21 cellular contexts compared by ENCODE assay signal in the genomic region with DNA sequence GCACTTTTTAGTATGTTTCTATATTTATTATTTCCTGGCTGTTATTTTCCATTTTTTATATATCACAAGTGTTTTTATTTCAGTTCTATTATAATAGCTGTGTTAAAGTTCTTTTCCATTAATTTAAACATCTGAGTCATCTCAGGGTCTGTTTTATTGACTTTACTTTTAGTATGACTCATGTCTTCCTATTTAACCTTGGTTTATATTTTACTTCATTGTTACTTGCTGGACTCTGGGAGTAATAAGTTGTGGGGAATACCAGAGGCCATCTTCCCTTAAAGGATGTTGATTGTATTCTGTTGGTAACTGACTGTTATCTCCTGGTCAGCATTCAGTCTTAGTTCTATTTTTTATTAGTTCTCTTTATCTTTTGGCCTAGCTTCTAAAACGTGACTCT.
DNase-seq lines count a peak whose midpoint lies in the region; ATAC-seq and TF ChIP-seq lines count a peak whose summit lies in the region.
"Had no signal": no experiment of that assay in that cellular context is flagged by ENCODE, and none has a peak within 500 bp of the region (broad histone marks: within the 10 kb centered on the region; RNA-seq: fewer than 3 reads in every experiment).

No MANE protein-coding gene starts in this region.

- no peak overlapping the region for H3K4me3 ChIP-seq in osteoblast (ENCODE audit: insufficient read depth, low read length)
- H3K4me3 ChIP-seq: colonic mucosa, lower lobe of right lung, vagina had no signal

- no peaks in the 10 kb centered on the region for H3K9me3 ChIP-seq in osteoblast (ENCODE audit: low read depth, low read length)
- H3K9me3 ChIP-seq: colonic mucosa, lower lobe of right lung, vagina had no signal

- no peaks in the 10 kb centered on the region for H3K36me3 ChIP-seq in osteoblast (ENCODE audit: insufficient read depth, low read length)
- H3K36me3 ChIP-seq: colonic mucosa, lower lobe of right lung, vagina had no signal

- no peak overlapping the region for H2AFZ ChIP-seq in osteoblast (ENCODE audit: low read length)
- H2AFZ ChIP-seq: parathyroid adenoma had no signal

- ATAC-seq in SK-N-SH treated with all-trans-retinoic acid at 6 μM for 48 hours, result peak; percentile 36; the same call in 2 of the 3 replicates
- no peak for ATAC-seq in GM18858 (IDR thresholded peaks at IDR 0.05; ENCODE audit: unreplicated experiment)
- ATAC-seq in GM21447 (IDR thresholded peaks at IDR 0.05; ENCODE audit: unreplicated experiment), result no peak
- no peak for ATAC-seq in stimulated activated naive CD8-positive, alpha-beta T cell treated with anti-CD3 and anti-CD28 coated beads, Interleukin-15, Interleukin-2, amounts not matched to agents 100 U/mL and 50 U/mL, for 24 hours
- no peak for ATAC-seq in GM18870 (IDR thresholded peaks at IDR 0.05; ENCODE audit: unreplicated experiment)
- ATAC-seq: lower lobe of right lung, Panc1 had no signal

- no peaks in the 10 kb centered on the region for H3K4me1 ChIP-seq in osteoblast (ENCODE audit: insufficient read depth, low read length)
- H3K4me1 ChIP-seq: colonic mucosa, lower lobe of right lung, parathyroid adenoma, vagina had no signal

- H3K27me3 ChIP-seq in osteoblast (ENCODE audit: insufficient read depth, low read length), result no peaks in the 10 kb centered on the region
- H3K27me3 ChIP-seq: colonic mucosa, vagina had no signal

- in situ Hi-C loops in GM13977 (cut with MboI; ENCODE audit: low pct_unique_long_range_greater_than_20kb, low sequenced_read_pairs, unreplicated experiment), result no loop called here

- no peaks in the 10 kb centered on the region for H4K20me1 ChIP-seq in osteoblast (ENCODE audit: insufficient read depth, low read length)

- DNase-seq in GM13977 (ENCODE audit: low spot score) (peak; percentile 16), epithelial cell of prostate (ENCODE audit: low read depth, low spot score) (peak; percentile 1), osteoblast (ENCODE audit: insufficient read length, low spot score, missing footprints) (peak; percentile 73)
- no peak for DNase-seq in stimulated activated naive CD8-positive, alpha-beta T cell treated with anti-CD3 and anti-CD28 coated beads, Interleukin-15, Interleukin-2, amounts not matched to agents 100 U/mL and 50 U/mL, for 24 hours
- DNase-seq: activated CD4-positive, alpha-beta T cell treated with anti-CD3 and anti-CD28 coated beads, Interleukin-2, amount 10 ng/mL, durations not matched to agents 24 days and 14 days; activated CD8-positive, alpha-beta memory T cell treated with anti-CD3 and anti-CD28 coated beads, Interleukin-2, amount 50 U/mL, for 4 hours; activated gamma-delta T cell; colonic mucosa; COR-L47; Karpas-422; lower lobe of right lung; naive B cell; NCI-H1436 treated with DMSO at 0.1 percent for 48 hours; SW 1271 had no signal

- no peak overlapping the region for H3K4me2 ChIP-seq in osteoblast (ENCODE audit: insufficient read depth, low read length)

- TF ChIP-seq CTCF in GM13977 (IDR thresholded peaks at IDR 0.05; ENCODE audit: extremely low read depth, insufficient read depth, missing control alignments), result no peak
- no peak for TF ChIP-seq CTCF in osteoblast (IDR thresholded peaks at IDR 0.05; ENCODE audit: extremely low read depth, low read depth, low read length)

- no peaks in the 10 kb centered on the region for H3K79me2 ChIP-seq in osteoblast (ENCODE audit: insufficient read depth, low read length)
- H3K79me2 ChIP-seq: parathyroid adenoma had no signal

- H3K27ac ChIP-seq in epithelial cell of prostate, result peak overlapping the region; percentile 20
- no peak overlapping the region for H3K27ac ChIP-seq in osteoblast (ENCODE audit: low read depth, low read length)
- H3K27ac ChIP-seq: colonic mucosa, lower lobe of right lung, parathyroid adenoma, vagina had no signal

TF ChIP-seq in SK-N-SH treated with all-trans-retinoic acid at 6 μM for 48 hours, 23 proteins besides CTCF, POLR2A, EP300 and RAD21:
- TF ChIP-seq, protein P1, sequence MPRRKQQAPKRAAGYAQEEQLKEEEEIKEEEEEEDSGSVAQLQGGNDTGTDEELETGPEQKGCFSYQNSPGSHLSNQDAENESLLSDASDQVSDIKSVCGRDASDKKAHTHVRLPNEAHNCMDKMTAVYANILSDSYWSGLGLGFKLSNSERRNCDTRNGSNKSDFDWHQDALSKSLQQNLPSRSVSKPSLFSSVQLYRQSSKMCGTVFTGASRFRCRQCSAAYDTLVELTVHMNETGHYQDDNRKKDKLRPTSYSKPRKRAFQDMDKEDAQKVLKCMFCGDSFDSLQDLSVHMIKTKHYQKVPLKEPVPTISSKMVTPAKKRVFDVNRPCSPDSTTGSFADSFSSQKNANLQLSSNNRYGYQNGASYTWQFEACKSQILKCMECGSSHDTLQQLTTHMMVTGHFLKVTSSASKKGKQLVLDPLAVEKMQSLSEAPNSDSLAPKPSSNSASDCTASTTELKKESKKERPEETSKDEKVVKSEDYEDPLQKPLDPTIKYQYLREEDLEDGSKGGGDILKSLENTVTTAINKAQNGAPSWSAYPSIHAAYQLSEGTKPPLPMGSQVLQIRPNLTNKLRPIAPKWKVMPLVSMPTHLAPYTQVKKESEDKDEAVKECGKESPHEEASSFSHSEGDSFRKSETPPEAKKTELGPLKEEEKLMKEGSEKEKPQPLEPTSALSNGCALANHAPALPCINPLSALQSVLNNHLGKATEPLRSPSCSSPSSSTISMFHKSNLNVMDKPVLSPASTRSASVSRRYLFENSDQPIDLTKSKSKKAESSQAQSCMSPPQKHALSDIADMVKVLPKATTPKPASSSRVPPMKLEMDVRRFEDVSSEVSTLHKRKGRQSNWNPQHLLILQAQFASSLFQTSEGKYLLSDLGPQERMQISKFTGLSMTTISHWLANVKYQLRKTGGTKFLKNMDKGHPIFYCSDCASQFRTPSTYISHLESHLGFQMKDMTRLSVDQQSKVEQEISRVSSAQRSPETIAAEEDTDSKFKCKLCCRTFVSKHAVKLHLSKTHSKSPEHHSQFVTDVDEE (CRISPR knock-in tag; IDR thresholded peaks at IDR 0.05), result no peak
- TF ChIP-seq ISL1 (CRISPR knock-in tag; IDR thresholded peaks at IDR 0.05) (0 out of 2 replicates have a peak, but pooled peaks have one; percentile 9), ZFP30 (CRISPR knock-in tag; IDR thresholded peaks at IDR 0.05) (no peak)
